ENCODE assay signal across 9 cellular contexts in genomic region chr17:59668816-59669215, GRCh38. TPM values are rescaled to one million over a fixed set of nuclear protein-coding genes. Genes with fewer than 3 reads are reported as not detected.
A peak's percentile ranks its signal among the peaks of the same experiment; 100 is the strongest.
DNase-seq lines count a peak whose midpoint lies in the region; ATAC-seq and TF ChIP-seq lines count a peak whose summit lies in the region.
"Had no signal": no experiment of that assay in that cellular context is flagged by ENCODE, and none has a peak within 500 bp of the region (broad histone marks: within the 10 kb centered on the region; RNA-seq: fewer than 3 reads in every experiment).

No MANE protein-coding gene starts in this region.

- TF ChIP-seq CTCF in astrocyte of the cerebellum (IDR thresholded peaks at IDR 0.05; ENCODE audit: low read depth, low read length, missing control alignments) (no peak), left lung (IDR thresholded peaks at IDR 0.05) (no peak), WERI-Rb-1 (IDR thresholded peaks at IDR 0.05; ENCODE audit: low read depth, low read length) (no peak), coronary artery (IDR thresholded peaks at IDR 0.05) (no peak)

- DNase-seq in AG20443 (ENCODE audit: low spot score) (peak; percentile 66), KBM-7 (peak; percentile 67), astrocyte of the cerebellum (ENCODE audit: low read depth) (peak; percentile 98), left lung (no peak), WERI-Rb-1 (no peak), NCI-H345 (lab: John Stamatoyannopoulos, UW) (no peak), coronary artery (ENCODE audit: low spot score) (no peak)
- DNase-seq: stimulated activated CD4-positive, alpha-beta T cell treated with anti-CD3 and anti-CD28 coated beads, Interleukin-4, amount 100 ng/mL, for 24 hours had no signal

- no peak overlapping the region for H3K4me3 ChIP-seq in astrocyte of the cerebellum (ENCODE audit: low read depth, low read length)
- no peak overlapping the region for H3K4me3 ChIP-seq in left lung
- H3K4me3 ChIP-seq in WERI-Rb-1 (ENCODE audit: low read depth, low read length) = no peak overlapping the region
- H3K4me3 ChIP-seq in coronary artery = no peak overlapping the region

- peak; percentile 80 for ATAC-seq in left lung
- ATAC-seq in HG02970 (IDR thresholded peaks at IDR 0.05; ENCODE audit: low FRiP score, unreplicated experiment) = no peak

- in situ Hi-C loops in KBM-7 (cut with MboI; ENCODE audit: low pct_unique_long_range_greater_than_20kb, low sequenced_read_pairs) = no loop called here
- in situ Hi-C loops in astrocyte of the cerebellum (cut with HindIII; ENCODE audit: low sequenced_read_pairs) = no loop called here

- H3K36me3 ChIP-seq in left lung (peaks cover 0 to 89% of the 10 kb centered on the region in 2 donors), WERI-Rb-1 (peaks cover 86% of the 10 kb centered on the region)

- H3K27me3 ChIP-seq in left lung = no peaks in the 10 kb centered on the region
- H3K27me3 ChIP-seq in WERI-Rb-1 (ENCODE audit: insufficient read depth, low read depth, severe bottlenecking) = no peaks in the 10 kb centered on the region

- H3K4me1 ChIP-seq in left lung = peaks cover 17 to 29% of the 10 kb centered on the region in 2 donors

- intact Hi-C loops in left lung (cut with DNase I) = no loop called here

- H3K27ac ChIP-seq in left lung (peak overlapping the region; percentile 36 to 78), WERI-Rb-1 (no peak overlapping the region), coronary artery (peak overlapping the region in 1 of 2 donors; percentile 17)

- no peaks in the 10 kb centered on the region for H3K9me3 ChIP-seq in left lung
- no peaks in the 10 kb centered on the region for H3K9me3 ChIP-seq in WERI-Rb-1 (ENCODE audit: severe bottlenecking)

RNA-seq across cellular contexts. Expression of gene PTRH2, which starts 38.4 kb away (rescaled TPM):
- total RNA-seq in left lung = 10 to 100 TPM; 15.4 to 23.9 TPM

RNA-seq across cellular contexts. Expression of gene VMP1, which starts 38.6 kb away (rescaled TPM):
- total RNA-seq in left lung = 100 to 1,000 TPM; 306 to 343 TPM

RNA-seq across cellular contexts. Expression of gene CLTC, which starts 49.1 kb away (rescaled TPM):
- total RNA-seq in left lung = 100 to 1,000 TPM; 315 to 335 TPM

Comparison
In these comparisons a context has a peak if more than half of its experiments do, and no peak if none do; other contexts are left out.
1. DNase-seq: peak in AG20443 (single experiment), KBM-7 (single experiment) and astrocyte of the cerebellum (single experiment); none in left lung (0 of 2), WERI-Rb-1 (single experiment), NCI-H345 (single experiment) and coronary artery (single experiment).